Comparison of ENCODE assay signal across 11 cellular contexts in genomic region chr17:63567229-63567628, GRCh38. TPM values are rescaled to one million over a fixed set of nuclear protein-coding genes. Genes with fewer than 3 reads are reported as not detected.
"Had no signal": no experiment of that assay in that cellular context is flagged by ENCODE, and none has a peak within 500 bp of the region (broad histone marks: within the 10 kb centered on the region; RNA-seq: fewer than 3 reads in every experiment).

No MANE protein-coding gene starts in this region.

- H2AFZ ChIP-seq: GM23248 had no signal

- H3K9me3 Mint-ChIP-seq: HFFc6 had no signal

- H3K9me3 ChIP-seq: HAP-1 had no signal

- FAIRE-seq: HTR-8/SVneo, K562 had no signal

- H3K4me1 ChIP-seq: HAP-1 had no signal

- H3K27ac Mint-ChIP-seq: HFFc6 had no signal

- H3K36me3 ChIP-seq: HAP-1 had no signal

- H3K4me3 ChIP-seq: GM23248, HAP-1, K562 had no signal

- H3K9ac ChIP-seq: GM23248 had no signal

- H3K27ac ChIP-seq: GM23248 had no signal

- ATAC-seq: HCT116, K562 had no signal

- DNase-seq: GM23248, GOT3, H7, HFFc6, IMR-90, KG1 had no signal

- H3K4me3 Mint-ChIP-seq: HFFc6 had no signal

RNA-seq across cellular contexts. Expression of gene KCNH6, which starts 44.1 kb away (rescaled TPM):
- total RNA-seq: GM23248, H4, HFFc6, K562 had no signal
- polyA plus RNA-seq: GM23248, K562 had no signal
